ENCODE assay signal across 1 cellular context in the genomic region with DNA sequence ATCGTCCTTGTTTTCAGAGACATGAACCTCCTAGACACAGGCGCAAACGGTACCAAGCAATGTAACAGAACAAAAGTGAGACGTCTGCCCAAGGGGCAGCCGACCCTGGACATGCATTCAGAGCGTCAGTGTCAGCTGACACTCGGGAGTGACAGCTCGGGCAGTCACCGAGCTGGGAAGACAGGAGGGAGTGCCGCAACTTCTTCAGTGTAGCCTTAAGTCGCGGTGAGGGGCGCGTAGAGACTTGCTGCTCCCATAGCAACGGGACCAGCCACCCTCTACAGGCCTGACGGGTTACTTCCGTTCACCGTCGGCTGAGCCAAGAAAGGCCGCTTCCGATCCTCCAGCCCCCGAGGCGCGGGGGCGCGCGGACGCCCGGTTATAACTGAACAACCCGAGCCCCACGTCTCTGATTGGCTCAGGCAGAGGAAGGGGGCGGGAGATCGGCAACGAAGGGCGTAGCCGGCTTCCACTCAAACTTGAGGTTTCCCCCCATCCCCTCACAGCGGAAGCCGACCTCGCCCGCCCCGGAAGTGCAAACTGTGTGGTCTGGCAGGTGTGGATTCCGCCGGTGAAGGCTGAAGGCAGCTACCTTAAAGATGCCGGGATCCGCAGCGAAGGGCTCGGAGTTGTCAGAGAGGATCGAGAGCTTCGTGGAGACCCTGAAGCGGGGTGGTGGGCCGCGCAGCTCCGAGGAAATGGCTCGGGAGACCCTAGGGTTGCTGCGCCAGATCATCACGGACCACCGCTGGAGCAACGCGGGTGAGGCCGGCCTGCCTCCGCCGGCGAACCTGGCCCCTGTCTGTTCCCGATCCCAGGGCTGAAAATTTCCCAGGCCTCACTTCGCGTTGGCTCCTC.
TF ChIP-seq lines count a peak whose summit lies in the region.

A gene (plus strand): TSS at position 530 of the 858 bp plus-strand sequence. CDS start 70 bp downstream, at position 600.

TF ChIP-seq in K562, 482 proteins besides CTCF, POLR2A, EP300 and RAD21 (continued from another document):
- TF ChIP-seq, protein P1, sequence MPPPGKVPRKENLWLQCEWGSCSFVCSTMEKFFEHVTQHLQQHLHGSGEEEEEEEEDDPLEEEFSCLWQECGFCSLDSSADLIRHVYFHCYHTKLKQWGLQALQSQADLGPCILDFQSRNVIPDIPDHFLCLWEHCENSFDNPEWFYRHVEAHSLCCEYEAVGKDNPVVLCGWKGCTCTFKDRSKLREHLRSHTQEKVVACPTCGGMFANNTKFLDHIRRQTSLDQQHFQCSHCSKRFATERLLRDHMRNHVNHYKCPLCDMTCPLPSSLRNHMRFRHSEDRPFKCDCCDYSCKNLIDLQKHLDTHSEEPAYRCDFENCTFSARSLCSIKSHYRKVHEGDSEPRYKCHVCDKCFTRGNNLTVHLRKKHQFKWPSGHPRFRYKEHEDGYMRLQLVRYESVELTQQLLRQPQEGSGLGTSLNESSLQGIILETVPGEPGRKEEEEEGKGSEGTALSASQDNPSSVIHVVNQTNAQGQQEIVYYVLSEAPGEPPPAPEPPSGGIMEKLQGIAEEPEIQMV (tag; conservative IDR thresholded peaks at IDR 0.05; ENCODE audit: low read depth), result no peak
- no peak for TF ChIP-seq HDGF (IDR thresholded peaks at IDR 0.05)
- no peak for TF ChIP-seq ZNF780A (CRISPR knock-in tag; IDR thresholded peaks at IDR 0.05)
- TF ChIP-seq ZNF239 (CRISPR knock-in tag; IDR thresholded peaks at IDR 0.05), result no peak
- TF ChIP-seq, protein P2, sequence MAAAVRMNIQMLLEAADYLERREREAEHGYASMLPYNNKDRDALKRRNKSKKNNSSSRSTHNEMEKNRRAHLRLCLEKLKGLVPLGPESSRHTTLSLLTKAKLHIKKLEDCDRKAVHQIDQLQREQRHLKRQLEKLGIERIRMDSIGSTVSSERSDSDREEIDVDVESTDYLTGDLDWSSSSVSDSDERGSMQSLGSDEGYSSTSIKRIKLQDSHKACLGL (CRISPR knock-in tag; IDR thresholded peaks at IDR 0.05; ENCODE audit: borderline replicate concordance, poor library complexity, severe bottlenecking), result no peak
- TF ChIP-seq CBX8 (IDR thresholded peaks at IDR 0.05; ENCODE audit: borderline replicate concordance, extremely low read depth, low read depth, low read length, poor library complexity, severe bottlenecking), result no peak
- TF ChIP-seq ZNF23 (CRISPR knock-in tag; IDR thresholded peaks at IDR 0.05), result no peak
- TF ChIP-seq, protein P3, sequence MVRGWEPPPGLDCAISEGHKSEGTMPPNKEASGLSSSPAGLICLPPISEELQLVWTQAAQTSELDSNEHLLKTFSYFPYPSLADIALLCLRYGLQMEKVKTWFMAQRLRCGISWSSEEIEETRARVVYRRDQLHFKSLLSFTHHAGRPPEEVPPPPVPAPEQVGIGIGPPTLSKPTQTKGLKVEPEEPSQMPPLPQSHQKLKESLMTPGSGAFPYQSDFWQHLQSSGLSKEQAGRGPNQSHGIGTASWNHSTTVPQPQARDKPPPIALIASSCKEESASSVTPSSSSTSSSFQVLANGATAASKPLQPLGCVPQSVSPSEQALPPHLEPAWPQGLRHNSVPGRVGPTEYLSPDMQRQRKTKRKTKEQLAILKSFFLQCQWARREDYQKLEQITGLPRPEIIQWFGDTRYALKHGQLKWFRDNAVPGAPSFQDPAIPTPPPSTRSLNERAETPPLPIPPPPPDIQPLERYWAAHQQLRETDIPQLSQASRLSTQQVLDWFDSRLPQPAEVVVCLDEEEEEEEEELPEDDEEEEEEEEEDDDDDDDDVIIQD (CRISPR knock-in tag; IDR thresholded peaks at IDR 0.05), result no peak
- no peak for TF ChIP-seq ARID2 (IDR thresholded peaks at IDR 0.05)
- no peak for TF ChIP-seq NFIC (IDR thresholded peaks at IDR 0.05)
